8 cellular contexts compared by ENCODE assay signal in the genomic region with DNA sequence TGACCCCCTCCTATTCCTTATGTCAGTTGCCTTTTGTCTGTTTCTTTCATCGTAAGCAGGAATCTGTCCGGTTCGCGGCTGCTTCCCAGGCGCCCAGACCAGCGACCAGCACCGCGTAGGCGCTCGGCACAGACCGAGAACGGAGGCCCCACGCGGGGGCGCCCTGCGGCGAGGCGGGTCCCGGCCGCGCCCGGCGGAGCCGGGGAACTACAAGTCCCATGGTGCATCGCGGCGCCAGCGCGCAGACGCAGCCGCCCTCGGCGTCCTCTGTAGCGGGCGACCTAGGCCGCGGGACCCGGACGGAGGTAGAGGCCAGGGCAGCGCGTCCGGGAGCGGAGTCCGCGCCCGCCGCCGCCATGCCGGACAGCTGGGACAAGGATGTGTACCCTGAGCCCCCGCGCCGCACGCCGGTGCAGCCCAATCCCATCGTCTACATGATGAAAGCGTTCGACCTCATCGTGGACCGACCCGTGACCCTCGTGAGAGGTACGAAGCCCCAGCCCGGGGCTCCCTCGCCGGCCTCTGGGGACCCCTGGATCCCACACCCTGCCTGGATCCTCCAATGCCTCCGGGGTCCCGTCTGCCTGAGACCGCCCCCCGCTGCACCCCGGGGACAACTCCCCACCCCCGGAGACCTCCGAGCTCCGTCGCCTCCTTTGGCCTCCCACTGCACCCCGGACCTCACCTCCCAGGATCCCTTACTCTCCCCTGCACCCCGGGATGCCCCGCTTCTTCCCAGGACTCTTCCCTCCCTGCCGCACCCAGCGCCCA. TPM values are rescaled to one million over a fixed set of nuclear protein-coding genes. Genes with fewer than 3 reads are reported as not detected.
A peak's percentile ranks its signal among the peaks of the same experiment; 100 is the strongest.
DNase-seq lines count a peak whose midpoint lies in the region; ATAC-seq and TF ChIP-seq lines count a peak whose summit lies in the region.

A gene (plus strand): TSS at position 270 of the 771 bp plus-strand sequence. CDS start 87 bp downstream, at position 357.

- peak; percentile 30 for DNase-seq in BJ (ENCODE audit: low read depth)
- DNase-seq in NCI-H69 (lab: John Stamatoyannopoulos, UW) = peak; percentile 95
- DNase-seq in activated CD4-positive, alpha-beta T cell treated with anti-CD3 and anti-CD28 coated beads, Interleukin-2, amount 50 U/mL, for 48 hours = peak; percentile 93 to 94
- peak; percentile 95 for DNase-seq in lower lobe of right lung
- DNase-seq in stimulated activated CD4-positive, alpha-beta T cell treated with anti-CD3 and anti-CD28 coated beads, TNF-alpha, amount 100 ng/mL, for 4 hours (ENCODE audit: low read depth in 3 of 3) = peak; percentile 81 to 88 (median 84)

- TF ChIP-seq CTCF in BJ (IDR thresholded peaks at IDR 0.05; ENCODE audit: insufficient read depth, low read depth, low read length) (peak; percentile 48), lower lobe of right lung (IDR thresholded peaks at IDR 0.05) (peak; percentile 81)

- peak within 1 kb of the TSS; percentile 94 for H3K4me3 ChIP-seq in BJ (ENCODE audit: low read depth, low read length)
- H3K4me3 ChIP-seq in duodenal mucosa (ENCODE audit: low read depth in 1 of 2, low read length in 2 of 2) = peak within 1 kb of the TSS; percentile 79 to 92
- H3K4me3 ChIP-seq in lower lobe of right lung = peak within 1 kb of the TSS; percentile 96

- H3K27me3 ChIP-seq in BJ (ENCODE audit: control insufficient read depth, insufficient read depth, low read length) (no peaks in the 10 kb centered on the region; the same call in 1 of the 2 replicates), duodenal mucosa (ENCODE audit: control insufficient read depth in 1 of 2, insufficient read depth in 2 of 2, low read length in 2 of 2) (no peaks in the 10 kb centered on the region), lower lobe of right lung (ENCODE audit: low read depth) (no peaks in the 10 kb centered on the region)

- POLR2A ChIA-PET in BJ (lab: Charles Lee) = no interaction called here

- intact Hi-C loops in lower lobe of right lung (cut with DNase I) = no loop called here

- ATAC-seq in GM19043 (IDR thresholded peaks at IDR 0.05; ENCODE audit: low read depth, unreplicated experiment) (peak; percentile 63), HG03439 (IDR thresholded peaks at IDR 0.05; ENCODE audit: unreplicated experiment) (peak; percentile 54), lower lobe of right lung (peak; percentile 96 to 97)

- CTCF ChIA-PET in BJ (lab: Yijun Ruan, JAX) = interaction anchor here (0.9 to 1.5 kb wide), 3 partner anchors 9 to 193 kb away, joined by 3 to 6 read pairs (median 3); no protein-coding TSS in a partner anchor

- peak within 1 kb of the TSS; percentile 91 to 94 for H3K9ac ChIP-seq in duodenal mucosa (ENCODE audit: low read depth in 1 of 2, low read length in 2 of 2)

- H3K36me3 ChIP-seq in BJ (ENCODE audit: control insufficient read depth, insufficient read depth, low read length) = peaks cover 17% of the 10 kb centered on the region
- peaks cover 8 to 26% of the 10 kb centered on the region in 2 donors for H3K36me3 ChIP-seq in duodenal mucosa (ENCODE audit: control insufficient read depth in 1 of 2, insufficient read depth in 2 of 2, low read length in 2 of 2)
- H3K36me3 ChIP-seq in lower lobe of right lung = peaks cover 26% of the 10 kb centered on the region

- peaks cover 23 to 34% of the 10 kb centered on the region in 2 donors for H3K4me1 ChIP-seq in duodenal mucosa (ENCODE audit: control insufficient read depth in 1 of 2, insufficient read depth in 2 of 2, low read length in 2 of 2)
- peaks cover 35% of the 10 kb centered on the region for H3K4me1 ChIP-seq in lower lobe of right lung

- no peaks in the 10 kb centered on the region for H3K9me3 ChIP-seq in duodenal mucosa (ENCODE audit: control insufficient read depth in 1 of 2, low read length in 2 of 2)
- H3K9me3 ChIP-seq in lower lobe of right lung = no peaks in the 10 kb centered on the region

- H3K27ac ChIP-seq in duodenal mucosa (ENCODE audit: low read depth, low read length) (peak within 1 kb of the TSS; percentile 56), lower lobe of right lung (peak within 1 kb of the TSS; percentile 92)

RNA-seq across cellular contexts. Expression of the gene that starts here (rescaled TPM):
- polyA plus RNA-seq in BJ (2011; rRNA removed) = 155 and 183 TPM in 2 replicates
- 109 and 122 TPM in 2 replicates for polyA minus RNA-seq in BJ (2011; rRNA and poly(A)+ RNA removed)
- total RNA-seq in lower lobe of right lung = 85.8 TPM

Comparison
In these comparisons a context has a peak if more than half of its experiments do, and no peak if none do; other contexts are left out.
1. Peak in every context shown above with its lines: DNase-seq, ATAC-seq, H3K4me3 ChIP-seq and H3K27ac ChIP-seq.
2. DNase-seq: peak in every context shown above with its lines; median percentile 95 in NCI-H69; 95 in lower lobe of right lung; 94 in activated CD4-positive, alpha-beta T cell treated with anti-CD3 and anti-CD28 coated beads, Interleukin-2, amount 50 U/mL, for 48 hours; 84 in stimulated activated CD4-positive, alpha-beta T cell treated with anti-CD3 and anti-CD28 coated beads, TNF-alpha, amount 100 ng/mL, for 4 hours; 30 in BJ.